18 cellular contexts compared by ENCODE assay signal in the genomic region with DNA sequence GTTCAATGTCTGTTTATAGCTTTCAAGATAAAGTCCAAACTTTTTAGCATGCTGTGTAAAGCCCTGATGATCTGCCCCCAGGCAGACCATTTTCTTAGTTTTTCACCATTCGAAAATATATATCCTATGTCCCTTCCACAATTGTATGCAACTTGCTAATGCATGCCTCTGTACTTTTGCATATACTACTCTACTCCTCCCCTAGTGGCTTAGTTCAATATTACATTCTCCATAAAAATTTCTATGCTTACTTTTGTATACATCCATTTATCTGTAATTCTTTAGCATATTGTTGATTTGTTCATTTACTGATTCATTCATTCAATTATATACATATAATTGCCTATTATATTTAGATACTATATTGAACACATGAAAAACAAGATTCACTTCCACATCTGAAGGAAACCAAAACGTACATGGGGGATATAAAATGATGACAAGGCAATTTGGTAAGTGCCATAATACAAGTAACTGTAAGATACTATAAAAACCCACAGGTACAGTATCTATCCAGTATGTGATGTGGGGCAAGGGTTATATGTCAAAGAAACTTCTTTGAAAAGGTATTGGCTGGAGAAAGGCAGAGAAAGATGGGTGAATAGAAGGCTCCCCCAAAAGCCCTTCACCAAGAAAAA.
DNase-seq lines count a peak whose midpoint lies in the region; FAIRE-seq and TF ChIP-seq lines count a peak whose summit lies in the region.
"Had no signal": no experiment of that assay in that cellular context is flagged by ENCODE, and none has a peak within 500 bp of the region (broad histone marks: within the 10 kb centered on the region; RNA-seq: fewer than 3 reads in every experiment).

No MANE protein-coding gene starts in this region.

- H3K4me1 ChIP-seq in A673 (ENCODE audit: insufficient read depth, low read length, poor library complexity, severe bottlenecking) (no peaks in the 10 kb centered on the region), hepatocyte (ENCODE audit: insufficient read depth) (no peaks in the 10 kb centered on the region), mesendoderm (ENCODE audit: control insufficient read depth, low read depth, low read length) (no peaks in the 10 kb centered on the region)

- H4K20me1 ChIP-seq in hepatocyte (ENCODE audit: insufficient read depth, poor library complexity, severe bottlenecking), result no peaks in the 10 kb centered on the region

- no peak overlapping the region for H3K27ac Mint-ChIP-seq in HFFc6
- H3K27ac Mint-ChIP-seq: activated naive CD4-positive, alpha-beta T cell treated with anti-CD3 and anti-CD28 coated beads, Interleukin-2, amount 50 U/mL, for 24 hours; stimulated activated naive CD8-positive, alpha-beta T cell treated with anti-CD3 and anti-CD28 coated beads, Interleukin-15, Interleukin-2, amounts not matched to agents 100 ng/mL and 50 ng/mL, for 24 hours had no signal

- H3K27me3 Mint-ChIP-seq in HFFc6 (ENCODE audit: insufficient read depth), result no peaks in the 10 kb centered on the region; the same call in 1 of the 2 replicates
- H3K27me3 Mint-ChIP-seq: activated naive CD4-positive, alpha-beta T cell treated with anti-CD3 and anti-CD28 coated beads, Interleukin-2, amount 50 U/mL, for 24 hours; stimulated activated naive CD8-positive, alpha-beta T cell treated with anti-CD3 and anti-CD28 coated beads, Interleukin-15, Interleukin-2, amounts not matched to agents 100 ng/mL and 50 ng/mL, for 24 hours had no signal

- H3K4me3 Mint-ChIP-seq in HFFc6, result no peak overlapping the region
- H3K4me3 Mint-ChIP-seq: activated naive CD4-positive, alpha-beta T cell treated with anti-CD3 and anti-CD28 coated beads, Interleukin-2, amount 50 U/mL, for 24 hours; stimulated activated naive CD8-positive, alpha-beta T cell treated with anti-CD3 and anti-CD28 coated beads, Interleukin-15, Interleukin-2, amounts not matched to agents 100 ng/mL and 50 ng/mL, for 24 hours had no signal

- no peak overlapping the region for H3K23ac ChIP-seq in mesendoderm (ENCODE audit: low read length)

- no peaks in the 10 kb centered on the region for H3K36me3 ChIP-seq in A673 (ENCODE audit: insufficient read depth, low read length, poor library complexity, severe bottlenecking)
- no peaks in the 10 kb centered on the region for H3K36me3 ChIP-seq in hepatocyte (replicated peaks; ENCODE audit: insufficient read depth, low read depth)
- no peaks in the 10 kb centered on the region for H3K36me3 ChIP-seq in mesendoderm (ENCODE audit: control insufficient read depth, insufficient read depth, low read length)

- H3K79me1 ChIP-seq in mesendoderm (ENCODE audit: low read length), result no peaks in the 10 kb centered on the region

- H3K9me2 ChIP-seq in hepatocyte (replicated peaks; ENCODE audit: insufficient read depth), result no peaks in the 10 kb centered on the region

- no peaks in the 10 kb centered on the region for H3K36me3 Mint-ChIP-seq in HFFc6 (ENCODE audit: low read depth)
- H3K36me3 Mint-ChIP-seq: activated naive CD4-positive, alpha-beta T cell treated with anti-CD3 and anti-CD28 coated beads, Interleukin-2, amount 50 U/mL, for 24 hours had no signal

- DNase-seq in A673 (ENCODE audit: low spot score), result no peak
- DNase-seq in HFFc6, result no peak
- no peak for DNase-seq in RCC 7860 (ENCODE audit: low spot score)
- DNase-seq in hepatocyte (ENCODE audit: low spot score), result no peak
- DNase-seq in NCI-H2227 (lab: John Stamatoyannopoulos, UW; ENCODE audit: unreplicated experiment), result no peak
- no peak for DNase-seq in GM19240 (ENCODE audit: insufficient read length, low spot score)
- DNase-seq in mesendoderm, result no peak
- DNase-seq in globus pallidus (ENCODE audit: low spot score), result no peak
- DNase-seq: activated CD4-positive, CD25-positive, alpha-beta regulatory T cell; activated CD8-positive, alpha-beta memory T cell treated with anti-CD3 and anti-CD28 coated beads, Interleukin-2, amount 50 U/mL, for 4 hours; DND-41; occipital lobe; small intestine; T-helper 1 cell had no signal

- H4K8ac ChIP-seq in mesendoderm (ENCODE audit: low read depth, low read length), result no peak overlapping the region

- CTCF ChIA-PET in A673 (lab: Charles Lee), result no interaction called here

- 80% methylated on average over 2 of the region's 2 CpGs for WGBS in hepatocyte (ENCODE audit: low lambda C conversion rate, missing lambda C conversion rate)
- WGBS in mesendoderm (ENCODE audit: extremely low coverage, insufficient coverage, low lambda C conversion rate), result no CpG with 5 or more reads among the region's 2 CpGs

- no peak overlapping the region for H4K5ac ChIP-seq in mesendoderm (ENCODE audit: low read length)

- peak; percentile 24 for FAIRE-seq in RCC 7860 (lab: Jason Lieb, UNC)
- FAIRE-seq: endometrium, small intestine had no signal

- no peak overlapping the region for H3K4ac ChIP-seq in mesendoderm (ENCODE audit: low read depth, low read length)

- H3K79me2 ChIP-seq in hepatocyte, result no peaks in the 10 kb centered on the region
- no peaks in the 10 kb centered on the region for H3K79me2 ChIP-seq in mesendoderm (ENCODE audit: control insufficient read depth, insufficient read depth, low read length)

- H3K4me2 ChIP-seq in hepatocyte (no peak overlapping the region), mesendoderm (ENCODE audit: low read length) (no peak overlapping the region)

- H2AK5ac ChIP-seq in mesendoderm (ENCODE audit: low read length), result no peak overlapping the region

- H3K9ac ChIP-seq in mesendoderm (ENCODE audit: low read length), result no peak overlapping the region

- no peak overlapping the region for H3K18ac ChIP-seq in mesendoderm (ENCODE audit: low read length)

- POLR2A ChIA-PET in A673 (lab: Charles Lee; ENCODE audit: low non-redundant PET), result no interaction called here

- TF ChIP-seq CTCF in A673 (conservative IDR thresholded peaks at IDR 0.05; ENCODE audit: low read depth, low read length) (peak; percentile 40), HFFc6 (IDR thresholded peaks at IDR 0.05) (peak; percentile 19; the same call in 1 of the 2 replicates), hepatocyte (IDR thresholded peaks at IDR 0.05; ENCODE audit: poor library complexity) (peak; percentile 15)

- H3K27ac ChIP-seq in A673 (ENCODE audit: low read depth, low read length, poor library complexity, severe bottlenecking), result no peak overlapping the region
- H3K27ac ChIP-seq in hepatocyte, result no peak overlapping the region
- H3K27ac ChIP-seq in mesendoderm (ENCODE audit: low read depth, low read length), result no peak overlapping the region
- H3K27ac ChIP-seq: HL-60 had no signal

- H3K9me3 ChIP-seq in A673 (ENCODE audit: low read depth, low read length, poor library complexity, severe bottlenecking), result no peaks in the 10 kb centered on the region
- H3K9me3 ChIP-seq in hepatocyte (ENCODE audit: low read depth), result no peaks in the 10 kb centered on the region

- no peak overlapping the region for H2BK15ac ChIP-seq in mesendoderm (replicated peaks; ENCODE audit: low read depth)

- H3K56ac ChIP-seq in mesendoderm (ENCODE audit: low read length), result no peak overlapping the region

- no peaks in the 10 kb centered on the region for H3K4me1 Mint-ChIP-seq in HFFc6 (ENCODE audit: low read depth)
- H3K4me1 Mint-ChIP-seq: activated naive CD4-positive, alpha-beta T cell treated with anti-CD3 and anti-CD28 coated beads, Interleukin-2, amount 50 U/mL, for 24 hours had no signal

- H2AFZ ChIP-seq in hepatocyte, result no peak overlapping the region

- intact Hi-C loops in A673 (cut with micrococcal nuclease; ENCODE audit: unreplicated experiment), result no loop called here

- no TSS peak for BruUV-seq in A673 (replicated peaks; lab: Mats Ljungman, UMichigan)

- H3K4me3 ChIP-seq in A673 (ENCODE audit: low read depth, low read length, poor library complexity, severe bottlenecking), result no peak overlapping the region
- H3K4me3 ChIP-seq in hepatocyte, result no peak overlapping the region
- no peak overlapping the region for H3K4me3 ChIP-seq in mesendoderm (ENCODE audit: low read length)

- no peak overlapping the region for H2BK120ac ChIP-seq in mesendoderm (ENCODE audit: low read depth, low read length)

- H3K9me3 Mint-ChIP-seq in HFFc6, result peaks cover 5% of the 10 kb centered on the region
- H3K9me3 Mint-ChIP-seq: activated naive CD4-positive, alpha-beta T cell treated with anti-CD3 and anti-CD28 coated beads, Interleukin-2, amount 50 U/mL, for 24 hours; stimulated activated naive CD8-positive, alpha-beta T cell treated with anti-CD3 and anti-CD28 coated beads, Interleukin-15, Interleukin-2, amounts not matched to agents 100 ng/mL and 50 ng/mL, for 24 hours had no signal

- H3K27me3 ChIP-seq in A673 (replicated peaks; ENCODE audit: insufficient read depth, low read depth, low read length, poor library complexity), result no peaks in the 10 kb centered on the region
- H3K27me3 ChIP-seq in hepatocyte, result no peaks in the 10 kb centered on the region
- H3K27me3 ChIP-seq in mesendoderm (ENCODE audit: insufficient read depth, low read length, poor library complexity), result no peaks in the 10 kb centered on the region

- no peak overlapping the region for H2BK5ac ChIP-seq in mesendoderm (ENCODE audit: low read length)
